31 cellular contexts compared by ENCODE assay signal in genomic region chr10:49532461-49532860, GRCh38.
"Had no signal": no experiment of that assay in that cellular context is flagged by ENCODE, and none has a peak within 500 bp of the region (broad histone marks: within the 10 kb centered on the region; RNA-seq: fewer than 3 reads in every experiment).

No MANE protein-coding gene starts in this region.

- H3K27ac ChIP-seq: neural progenitor cell, neutrophil, ovary, parathyroid adenoma, psoas muscle, right lobe of liver, sigmoid colon, spleen, suprapubic skin, testis, tibial artery, transverse colon, upper lobe of right lung, uterus had no signal

- H3K9me3 Mint-ChIP-seq: naive thymus-derived CD4-positive, alpha-beta T cell; natural killer cell; nephron; neural progenitor cell; stimulated activated naive CD8-positive, alpha-beta T cell treated with anti-CD3 and anti-CD28 coated beads, Interleukin-15, amount 100 ng/mL, for 72 hours; type B pancreatic cell had no signal

- H3K27ac Mint-ChIP-seq: natural killer cell; nephron; neural progenitor cell; progenitor cell of endocrine pancreas; stimulated activated naive CD8-positive, alpha-beta T cell treated with anti-CD3 and anti-CD28 coated beads, Interleukin-15, amount 100 ng/mL, for 72 hours; type B pancreatic cell had no signal

- H3K9ac ChIP-seq: neural progenitor cell, parathyroid adenoma had no signal

- H3K36me3 ChIP-seq: neural progenitor cell, ovary, uterus had no signal

- DNase-seq: naive thymus-derived CD4-positive, alpha-beta T cell; natural killer cell; nucleus accumbens; ovary; psoas muscle; right cardiac atrium; right lobe of liver; sigmoid colon; spleen; stimulated activated CD4-positive, alpha-beta T cell treated with anti-CD3 and anti-CD28 coated beads, Interleukin-12 subunit alpha, Interleukin-12 subunit beta, amount 100 ng/mL, for 4 hours; stimulated activated CD4-positive, alpha-beta T cell treated with anti-CD3 and anti-CD28 coated beads, Interleukin-1b, Interleukin-23, amount 100 ng/mL, for 48 hours; stimulated activated CD4-positive, alpha-beta T cell treated with anti-CD3 and anti-CD28 coated beads, Interleukin-4, amount 100 ng/mL, for 1 hour; stimulated activated CD4-positive, alpha-beta T cell treated with anti-CD3 and anti-CD28 coated beads, Interleukin-4, amount 100 ng/mL, for 4 hours; stimulated activated CD8-positive, alpha-beta memory T cell treated with anti-CD3 and anti-CD28 coated beads, Interleukin-4, amount 100 ng/mL, for 48 hours; stimulated activated naive CD4-positive, alpha-beta T cell; stimulated activated naive CD8-positive, alpha-beta T cell treated with anti-CD3 and anti-CD28 coated beads, Interleukin-15, amount 100 ng/mL, for 72 hours; stimulated activated naive CD8-positive, alpha-beta T cell treated with anti-CD3 and anti-CD28 coated beads, Interleukin-15, Interleukin-2, amounts not matched to agents 100 U/mL and 50 U/mL, for 24 hours; substantia nigra; testis; tibial artery; transverse colon; upper lobe of right lung; uterus had no signal

- H3K27me3 Mint-ChIP-seq: naive thymus-derived CD4-positive, alpha-beta T cell; progenitor cell of endocrine pancreas; stimulated activated naive CD8-positive, alpha-beta T cell treated with anti-CD3 and anti-CD28 coated beads, Interleukin-15, amount 100 ng/mL, for 72 hours; type B pancreatic cell had no signal

- H3K4me1 Mint-ChIP-seq: neural progenitor cell had no signal

- H3K4me3 ChIP-seq: neural progenitor cell, ovary, psoas muscle, right lobe of liver, sigmoid colon, smooth muscle cell, spleen, suprapubic skin, testis, tibial artery, transverse colon, upper lobe of right lung, uterus had no signal

- H3K9me3 ChIP-seq: neutrophil, ovary, psoas muscle, right lobe of liver, sigmoid colon, spleen, suprapubic skin, testis, tibial artery, transverse colon, upper lobe of right lung, uterus had no signal

- ATAC-seq: naive thymus-derived CD4-positive, alpha-beta T cell; natural killer cell; psoas muscle; right lobe of liver; stimulated activated naive CD8-positive, alpha-beta T cell treated with anti-CD3 and anti-CD28 coated beads, Interleukin-15, amount 100 ng/mL, for 72 hours; stimulated activated naive CD8-positive, alpha-beta T cell treated with anti-CD3 and anti-CD28 coated beads, Interleukin-15, Interleukin-2, amounts not matched to agents 100 U/mL and 50 U/mL, for 24 hours; upper lobe of right lung had no signal

- H2AFZ ChIP-seq: neural progenitor cell, parathyroid adenoma had no signal

- H3K4me1 ChIP-seq: neural progenitor cell, parathyroid adenoma, psoas muscle, right lobe of liver, testis, uterus had no signal

- H3K4me3 Mint-ChIP-seq: natural killer cell; nephron; neural progenitor cell; stimulated activated naive CD8-positive, alpha-beta T cell treated with anti-CD3 and anti-CD28 coated beads, Interleukin-15, amount 100 ng/mL, for 72 hours; type B pancreatic cell had no signal

- H3K4me2 ChIP-seq: neural progenitor cell, smooth muscle cell had no signal

- H3K27me3 ChIP-seq: neural progenitor cell, neutrophil, ovary, right lobe of liver, sigmoid colon, spleen, suprapubic skin, testis, tibial artery, transverse colon, upper lobe of right lung, uterus had no signal
